24 cellular contexts compared by ENCODE assay signal in the genomic region with DNA sequence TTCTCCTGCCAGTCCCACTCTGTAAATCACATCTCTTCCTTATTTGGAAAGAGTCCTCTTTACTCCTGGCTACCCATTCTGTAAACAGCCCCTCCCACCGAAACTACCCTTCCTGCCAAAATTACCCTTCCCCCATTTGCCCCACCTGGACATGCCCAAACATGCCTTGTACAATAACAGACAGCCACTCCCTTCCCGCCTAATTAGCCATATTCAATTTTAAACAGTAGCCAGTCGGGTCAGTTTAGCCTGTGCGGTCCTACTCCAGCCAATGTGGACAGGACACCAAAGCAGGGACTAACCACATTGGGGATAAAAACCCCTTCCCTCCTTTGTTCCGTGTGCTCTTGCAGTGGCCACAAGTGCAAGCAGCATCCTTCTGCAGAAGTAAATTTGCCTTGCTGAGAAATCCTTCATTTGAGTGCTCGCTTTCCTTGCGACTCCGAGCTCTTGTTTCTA.
"Had no signal": no experiment of that assay in that cellular context is flagged by ENCODE, and none has a peak within 500 bp of the region (broad histone marks: within the 10 kb centered on the region; RNA-seq: fewer than 3 reads in every experiment).

No MANE protein-coding gene starts in this region.

- H3K27me3 ChIP-seq: esophagus squamous epithelium, gastroesophageal sphincter, suprapubic skin, tibial nerve had no signal

- H3K4me1 ChIP-seq: esophagus squamous epithelium, parathyroid adenoma had no signal

- H3K27me3 Mint-ChIP-seq: activated naive CD8-positive, alpha-beta T cell treated with anti-CD3 and anti-CD28 coated beads for 36 hours had no signal

- H3K27ac Mint-ChIP-seq: activated naive CD8-positive, alpha-beta T cell treated with anti-CD3 and anti-CD28 coated beads for 36 hours; activated T-helper 2 cell treated with anti-CD3 and anti-CD28 coated beads, Interferon-gamma antibody, Interleukin-2, Interleukin-4, amounts not matched to agents 10 μg/mL and 5 μg/mL and 100 μg/mL, durations not matched to agents 14 hours and 24 hours and 36 hours; effector memory CD8-positive, alpha-beta T cell; natural killer cell treated with Interleukin-12 subunit alpha and Interleukin-12 subunit beta and Interleukin-15 and Interleukin-18, amount 100 ng/mL, for 72 hours; stimulated activated effector memory CD8-positive, alpha-beta T cell treated with anti-CD3 and anti-CD28 coated beads, Interleukin-12 subunit alpha, Interleukin-12 subunit beta, amount 100 ng/mL, for 72 hours; stimulated activated naive CD8-positive, alpha-beta T cell treated with anti-CD3 and anti-CD28 coated beads, Interleukin-15, amount 100 ng/mL, for 72 hours had no signal

- ATAC-seq: activated T-cell treated with anti-CD3 and anti-CD28 coated beads, Interleukin-2, amount 50 U/mL, for 4 hours; effector memory CD8-positive, alpha-beta T cell; gastroesophageal sphincter; left ventricle myocardium superior; natural killer cell treated with Interleukin-12 subunit alpha and Interleukin-12 subunit beta and Interleukin-15 and Interleukin-18, amount 100 ng/mL, for 72 hours; right cardiac atrium; stimulated activated effector memory CD8-positive, alpha-beta T cell treated with anti-CD3 and anti-CD28 coated beads, Interleukin-12 subunit alpha, Interleukin-12 subunit beta, amount 100 ng/mL, for 72 hours; stimulated activated naive CD8-positive, alpha-beta T cell treated with anti-CD3 and anti-CD28 coated beads, Interleukin-15, amount 100 ng/mL, for 72 hours had no signal

- H2AFZ ChIP-seq: parathyroid adenoma had no signal

- H3K4me1 Mint-ChIP-seq: stimulated activated effector memory CD8-positive, alpha-beta T cell treated with anti-CD3 and anti-CD28 coated beads, Interleukin-12 subunit alpha, Interleukin-12 subunit beta, amount 100 ng/mL, for 72 hours had no signal

- DNase-seq: activated CD4-positive, alpha-beta T cell treated with anti-CD3 and anti-CD28 coated beads, Interleukin-2, amount 50 U/mL, for 48 hours; activated CD8-positive, alpha-beta memory T cell treated with anti-CD3 and anti-CD28 coated beads, Interleukin-2, amount 50 U/mL, for 48 hours; activated naive CD4-positive, alpha-beta T cell; activated naive CD8-positive, alpha-beta T cell treated with anti-CD3 and anti-CD28 coated beads for 36 hours; activated T-cell treated with anti-CD3 and anti-CD28 coated beads, Interleukin-2, amount 50 U/mL, for 4 hours; central memory CD4-positive, alpha-beta T cell; dermis blood vessel endothelial cell; effector memory CD8-positive, alpha-beta T cell; esophagus squamous epithelium; head of caudate nucleus; hypothalamus; left ventricle myocardium superior; nucleus accumbens; right cardiac atrium; stimulated activated CD4-positive, alpha-beta T cell treated with anti-CD3 and anti-CD28 coated beads, Interleukin-1b, Interleukin-23, amount 100 ng/mL, for 48 hours; stimulated activated naive CD8-positive, alpha-beta T cell treated with anti-CD3 and anti-CD28 coated beads, Interleukin-15, amount 100 ng/mL, for 72 hours; T-helper 9 cell had no signal

- H3K36me3 Mint-ChIP-seq: activated naive CD8-positive, alpha-beta T cell treated with anti-CD3 and anti-CD28 coated beads for 36 hours; stimulated activated effector memory CD8-positive, alpha-beta T cell treated with anti-CD3 and anti-CD28 coated beads, Interleukin-12 subunit alpha, Interleukin-12 subunit beta, amount 100 ng/mL, for 72 hours had no signal

- H3K9ac ChIP-seq: parathyroid adenoma had no signal

- H3K27ac ChIP-seq: esophagus squamous epithelium, gastroesophageal sphincter, parathyroid adenoma, suprapubic skin, tibial nerve had no signal

- H3K4me3 Mint-ChIP-seq: activated naive CD8-positive, alpha-beta T cell treated with anti-CD3 and anti-CD28 coated beads for 36 hours; activated T-cell treated with anti-CD3 and anti-CD28 coated beads, Interleukin-2, amount 50 U/mL, for 4 hours; effector memory CD8-positive, alpha-beta T cell; natural killer cell treated with Interleukin-12 subunit alpha and Interleukin-12 subunit beta and Interleukin-15 and Interleukin-18, amount 100 ng/mL, for 72 hours; stimulated activated effector memory CD8-positive, alpha-beta T cell treated with anti-CD3 and anti-CD28 coated beads, Interleukin-12 subunit alpha, Interleukin-12 subunit beta, amount 100 ng/mL, for 72 hours; stimulated activated naive CD8-positive, alpha-beta T cell treated with anti-CD3 and anti-CD28 coated beads, Interleukin-15, amount 100 ng/mL, for 72 hours had no signal

- H3K36me3 ChIP-seq: esophagus squamous epithelium, gastroesophageal sphincter, suprapubic skin, tibial nerve had no signal

- H3K79me2 ChIP-seq: parathyroid adenoma had no signal

- H3K4me3 ChIP-seq: esophagus squamous epithelium, gastroesophageal sphincter, suprapubic skin, tibial nerve had no signal
